In the genomic region with DNA sequence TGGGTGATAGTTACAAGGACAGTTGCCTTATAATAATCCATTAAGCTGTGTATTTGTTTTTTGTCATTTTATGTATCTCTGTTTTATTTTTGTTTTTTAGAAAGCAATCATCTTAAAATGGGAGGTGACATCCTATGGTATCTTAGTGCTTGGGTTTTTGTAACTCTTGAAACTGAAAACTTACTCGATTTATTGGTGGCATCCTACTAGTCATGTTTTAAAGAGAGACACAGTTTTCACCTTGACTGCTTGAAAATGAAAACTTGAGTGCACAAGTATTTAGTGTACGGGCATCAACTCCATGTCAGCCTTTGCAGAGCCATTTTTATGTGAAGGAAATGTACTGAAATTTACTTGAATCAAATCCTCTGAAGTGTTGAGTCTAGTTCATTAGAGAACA, we compare ENCODE assay signal across 19 cellular contexts.
A peak's percentile ranks its signal among the peaks of the same experiment; 100 is the strongest.
DNase-seq lines count a peak whose midpoint lies in the region; ATAC-seq and TF ChIP-seq lines count a peak whose summit lies in the region.
"Had no signal": no experiment of that assay in that cellular context is flagged by ENCODE, and none has a peak within 500 bp of the region (broad histone marks: within the 10 kb centered on the region; RNA-seq: fewer than 3 reads in every experiment).

No MANE protein-coding gene starts in this region.

- TF ChIP-seq CTCF in GM12865 (IDR thresholded peaks at IDR 0.05; ENCODE audit: insufficient read depth, low read depth, low read length, missing control alignments): no peak

- H3K27me3 Mint-ChIP-seq in activated CD4-positive, alpha-beta T cell treated with anti-CD3 and anti-CD28 coated beads, Interleukin-2, amount 10 ng/mL, durations not matched to agents 7 days and 5 days: no peaks in the 10 kb centered on the region
- no peaks in the 10 kb centered on the region for H3K27me3 Mint-ChIP-seq in naive thymus-derived CD4-positive, alpha-beta T cell
- H3K27me3 Mint-ChIP-seq: IgD-negative memory B cell had no signal

- ATAC-seq in activated naive CD4-positive, alpha-beta T cell treated with anti-CD3 and anti-CD28 coated beads, Interleukin-2, amount 50 U/mL, for 72 hours: no peak
- ATAC-seq in naive thymus-derived CD4-positive, alpha-beta T cell: no peak
- ATAC-seq in HG03460 (IDR thresholded peaks at IDR 0.05; ENCODE audit: unreplicated experiment): no peak
- ATAC-seq: A549, gastroesophageal sphincter had no signal

- peak overlapping the region; percentile 2 for H3K27ac ChIP-seq in naive thymus-derived CD4-positive, alpha-beta T cell (ENCODE audit: low read depth, low read length)
- H3K27ac ChIP-seq: A549, BLaER1, gastroesophageal sphincter had no signal

- no peaks in the 10 kb centered on the region for H3K9me3 Mint-ChIP-seq in activated CD4-positive, alpha-beta T cell treated with anti-CD3 and anti-CD28 coated beads, Interleukin-2, amount 10 ng/mL, durations not matched to agents 7 days and 5 days
- no peaks in the 10 kb centered on the region for H3K9me3 Mint-ChIP-seq in activated naive CD4-positive, alpha-beta T cell treated with anti-CD3 and anti-CD28 coated beads, Interleukin-2, amount 50 U/mL, for 72 hours
- peaks cover 0 to 2% (median 0%) of the 10 kb centered on the region in 11 donors for H3K9me3 Mint-ChIP-seq in naive thymus-derived CD4-positive, alpha-beta T cell
- H3K9me3 Mint-ChIP-seq: IgD-negative memory B cell had no signal

- H3K27me3 ChIP-seq in naive thymus-derived CD4-positive, alpha-beta T cell (ENCODE audit: control insufficient read depth in 2 of 2, insufficient read depth in 2 of 2, low read length in 2 of 2): no peaks in the 10 kb centered on the region
- H3K27me3 ChIP-seq: BLaER1, gastroesophageal sphincter had no signal

- H3K4me3 Mint-ChIP-seq in activated CD4-positive, alpha-beta T cell treated with anti-CD3 and anti-CD28 coated beads, Interleukin-2, amount 10 ng/mL, durations not matched to agents 7 days and 5 days: peak overlapping the region; percentile 33
- H3K4me3 Mint-ChIP-seq in naive thymus-derived CD4-positive, alpha-beta T cell: peak overlapping the region; percentile 16 to 81 (median 68)
- H3K4me3 Mint-ChIP-seq: IgD-negative memory B cell had no signal

- peaks cover 3 to 11% of the 10 kb centered on the region in 2 donors for H3K4me1 ChIP-seq in naive thymus-derived CD4-positive, alpha-beta T cell (ENCODE audit: control insufficient read depth in 2 of 2, insufficient read depth in 2 of 2, low read length in 2 of 2)
- H3K4me1 ChIP-seq: A549, BLaER1 had no signal

- H3K4me3 ChIP-seq in GM12865 (ENCODE audit: low read depth, low read length): no peak overlapping the region
- no peak overlapping the region for H3K4me3 ChIP-seq in naive thymus-derived CD4-positive, alpha-beta T cell (ENCODE audit: low read length)
- H3K4me3 ChIP-seq: A549, BLaER1, gastroesophageal sphincter had no signal

- H3K36me3 Mint-ChIP-seq in activated CD4-positive, alpha-beta T cell treated with anti-CD3 and anti-CD28 coated beads, Interleukin-2, amount 10 ng/mL, durations not matched to agents 7 days and 5 days (ENCODE audit: low read depth): peaks cover 12% of the 10 kb centered on the region
- H3K36me3 Mint-ChIP-seq in activated naive CD4-positive, alpha-beta T cell treated with anti-CD3 and anti-CD28 coated beads, Interleukin-2, amount 50 U/mL, for 72 hours: no peaks in the 10 kb centered on the region
- H3K36me3 Mint-ChIP-seq in naive thymus-derived CD4-positive, alpha-beta T cell: peaks cover 2 to 31% (median 19%) of the 10 kb centered on the region in 5 donors

- no peaks in the 10 kb centered on the region for H3K9me3 ChIP-seq in naive thymus-derived CD4-positive, alpha-beta T cell (ENCODE audit: control insufficient read depth in 2 of 3, low read length in 3 of 3)
- H3K9me3 ChIP-seq: A549, BLaER1, gastroesophageal sphincter had no signal

- H3K36me3 ChIP-seq in naive thymus-derived CD4-positive, alpha-beta T cell (ENCODE audit: control insufficient read depth in 2 of 3, insufficient read depth in 3 of 3, low read length in 3 of 3): peaks cover 0 to 5% (median 0%) of the 10 kb centered on the region in 3 experiments

- intact Hi-C loops in naive thymus-derived CD4-positive, alpha-beta T cell (cut with micrococcal nuclease): no loop called here

- peak overlapping the region; percentile 55 for H3K27ac Mint-ChIP-seq in activated CD4-positive, alpha-beta T cell treated with anti-CD3 and anti-CD28 coated beads, Interleukin-2, amount 10 ng/mL, durations not matched to agents 7 days and 5 days
- H3K27ac Mint-ChIP-seq in activated naive CD4-positive, alpha-beta T cell treated with anti-CD3 and anti-CD28 coated beads, Interleukin-2, amount 50 U/mL, for 72 hours: peak overlapping the region; percentile 26 to 36
- peak overlapping the region; percentile 7 to 93 (median 86) for H3K27ac Mint-ChIP-seq in naive thymus-derived CD4-positive, alpha-beta T cell

- CTCF ChIA-PET in activated CD4-positive, alpha-beta T cell treated with anti-CD3 and anti-CD28 coated beads, Interleukin-2, amount 10 ng/mL, durations not matched to agents 7 days and 5 days (lab: Charles Lee): interaction anchor here (0.7 to 1.2 kb wide), 2 partner anchors 9 to 15 kb away, joined by 3 read pairs; no protein-coding TSS in a partner anchor
- CTCF ChIA-PET in naive thymus-derived CD4-positive, alpha-beta T cell (lab: Charles Lee): no interaction called here

- H3K4me1 Mint-ChIP-seq in activated CD4-positive, alpha-beta T cell treated with anti-CD3 and anti-CD28 coated beads, Interleukin-2, amount 10 ng/mL, durations not matched to agents 7 days and 5 days: peaks cover 33% of the 10 kb centered on the region
- peaks cover 17 to 50% (median 32%) of the 10 kb centered on the region in 7 donors for H3K4me1 Mint-ChIP-seq in naive thymus-derived CD4-positive, alpha-beta T cell

- POLR2A ChIA-PET in activated CD4-positive, alpha-beta T cell treated with anti-CD3 and anti-CD28 coated beads, Interleukin-2, amount 10 ng/mL, durations not matched to agents 7 days and 5 days (lab: Charles Lee): no interaction called here
- POLR2A ChIA-PET in naive thymus-derived CD4-positive, alpha-beta T cell (lab: Charles Lee): no interaction called here

- no peak for DNase-seq in activated CD4-positive, alpha-beta T cell treated with anti-CD3 and anti-CD28 coated beads, Interleukin-2, amount 10 ng/mL, durations not matched to agents 7 days and 5 days
- DNase-seq in activated CD4-positive, alpha-beta T cell treated with anti-CD3 and anti-CD28 coated beads for 1 hour: no peak
- DNase-seq in GM12865 (ENCODE audit: low read depth) (peak; percentile 46), HPDE6-E6E7 (ENCODE audit: extremely low spot score) (no peak)
- no peak for DNase-seq in activated naive CD4-positive, alpha-beta T cell treated with anti-CD3 and anti-CD28 coated beads, Interleukin-2, amount 50 U/mL, for 72 hours (ENCODE audit: low spot score in 2 of 2)
- DNase-seq in naive thymus-derived CD4-positive, alpha-beta T cell: no peak
- DNase-seq in activated CD8-positive, alpha-beta memory T cell treated with anti-CD3 and anti-CD28 coated beads, Interleukin-2, amount 50 U/mL, for 48 hours: no peak
- DNase-seq: activated CD4-positive, alpha-beta T cell treated with anti-CD3 and anti-CD28 coated beads for 48 hours; anterior cingulate cortex; central memory CD4-positive, alpha-beta T cell; DMS 273 treated with DMSO at 0.1 percent for 48 hours; kidney glomerular epithelial cell; NCI-H146; NCI-H526 treated with DMSO at 0.1 percent for 48 hours had no signal

Comparison
In these comparisons a context has a peak if more than half of its experiments do, and no peak if none do; other contexts are left out.
1. H3K27ac Mint-ChIP-seq: peak in every context shown above with its lines; median percentile 86 in naive thymus-derived CD4-positive, alpha-beta T cell; 55 in activated CD4-positive, alpha-beta T cell treated with anti-CD3 and anti-CD28 coated beads, Interleukin-2, amount 10 ng/mL, durations not matched to agents 7 days and 5 days; 31 in activated naive CD4-positive, alpha-beta T cell treated with anti-CD3 and anti-CD28 coated beads, Interleukin-2, amount 50 U/mL, for 72 hours.